In the genomic region with DNA sequence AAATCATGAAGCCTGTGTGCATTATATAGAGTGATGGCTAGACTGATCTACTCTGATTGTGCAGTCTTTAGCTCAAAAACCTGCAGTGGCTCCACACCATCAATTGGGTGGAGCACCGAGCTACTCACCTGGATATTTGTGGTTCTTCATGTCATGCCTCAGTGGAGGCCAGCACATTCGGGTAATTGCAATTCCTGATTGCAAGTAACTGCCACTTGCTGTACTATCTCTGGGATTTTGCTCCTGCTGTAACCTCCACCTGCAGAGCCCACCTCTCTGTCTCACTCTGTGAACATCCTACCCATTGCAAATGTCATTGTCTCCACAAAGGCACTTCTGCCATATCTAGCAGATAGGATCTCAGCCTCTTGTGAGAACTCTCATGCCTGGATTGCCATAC, we compare ENCODE assay signal across 19 cellular contexts. TPM values are rescaled to one million over a fixed set of nuclear protein-coding genes. Genes with fewer than 3 reads are reported as not detected.
A peak's percentile ranks its signal among the peaks of the same experiment; 100 is the strongest.
DNase-seq lines count a peak whose midpoint lies in the region; ATAC-seq and TF ChIP-seq lines count a peak whose summit lies in the region.
"Had no signal": no experiment of that assay in that cellular context is flagged by ENCODE, and none has a peak within 500 bp of the region (broad histone marks: within the 10 kb centered on the region; RNA-seq: fewer than 3 reads in every experiment).

No MANE protein-coding gene starts in this region.

- H4K20me1 ChIP-seq in BLaER1: no peaks in the 10 kb centered on the region
- no peaks in the 10 kb centered on the region for H4K20me1 ChIP-seq in Loucy (ENCODE audit: insufficient read depth, low read length, poor library complexity, severe bottlenecking)

- H3K27me3 ChIP-seq in BLaER1: no peaks in the 10 kb centered on the region
- H3K27me3 ChIP-seq in Loucy (ENCODE audit: insufficient read depth, low read length, poor library complexity, severe bottlenecking): no peaks in the 10 kb centered on the region
- H3K27me3 ChIP-seq in esophagus muscularis mucosa: peaks cover 0 to 29% (median 0%) of the 10 kb centered on the region in 4 donors
- peaks cover 47% of the 10 kb centered on the region for H3K27me3 ChIP-seq in gastroesophageal sphincter

- TF ChIP-seq POLR2A in esophagus muscularis mucosa (IDR thresholded peaks at IDR 0.05; ENCODE audit: low read depth): no peak
- no peak for TF ChIP-seq POLR2A in gastroesophageal sphincter (IDR thresholded peaks at IDR 0.05)

- H3F3A ChIP-seq in Loucy (ENCODE audit: low read depth): peaks cover 11% of the 10 kb centered on the region

- DNase-seq in D341Med (ENCODE audit: low spot score) (peak; percentile 2), esophagus muscularis mucosa (ENCODE audit: extremely low spot score) (peak; percentile 37), NOMO-1 treated with DMSO at 0.1 percent for 48 hours (lab: John Stamatoyannopoulos, UW; ENCODE audit: unreplicated experiment) (no peak)
- DNase-seq: CD8-positive, alpha-beta T cell; GF-D8; HFFc6; NCI-H1105 treated with DMSO at 0.1 percent for 48 hours; NCI-H1930; NCI-H510A treated with DMSO at 0.1 percent for 48 hours; Right ventricle myocardium superior; T-cell had no signal

- intact Hi-C loops in esophagus muscularis mucosa (cut with DNase I): no loop called here

- H3K4me3 ChIP-seq in BLaER1: no peak overlapping the region
- H3K4me3 ChIP-seq in Loucy (ENCODE audit: low read length, poor library complexity, severe bottlenecking): peak overlapping the region; percentile 63
- no peak overlapping the region for H3K4me3 ChIP-seq in esophagus muscularis mucosa
- H3K4me3 ChIP-seq in gastroesophageal sphincter: no peak overlapping the region
- H3K4me3 ChIP-seq: SK-N-MC had no signal

- TF ChIP-seq CTCF in Loucy (conservative IDR thresholded peaks at IDR 0.05; ENCODE audit: low read length): no peak
- no peak for TF ChIP-seq CTCF in esophagus muscularis mucosa (IDR thresholded peaks at IDR 0.05)
- TF ChIP-seq CTCF in gastroesophageal sphincter (IDR thresholded peaks at IDR 0.05): no peak

- H3K4me1 ChIP-seq in BLaER1 (peaks cover 91% of the 10 kb centered on the region), Loucy (ENCODE audit: insufficient read depth, low read length, poor library complexity, severe bottlenecking) (peaks cover 97% of the 10 kb centered on the region), esophagus muscularis mucosa (peaks cover 0 to 8% (median 2%) of the 10 kb centered on the region in 4 donors), gastroesophageal sphincter (no peaks in the 10 kb centered on the region)

- ATAC-seq in HG03460 (IDR thresholded peaks at IDR 0.05; ENCODE audit: unreplicated experiment) (no peak), gastroesophageal sphincter (no peak)
- ATAC-seq: CD8-positive, alpha-beta T cell; T-cell had no signal

- H3K36me3 ChIP-seq in BLaER1: no peaks in the 10 kb centered on the region
- H3K36me3 ChIP-seq in Loucy (ENCODE audit: insufficient read depth, low read length): no peaks in the 10 kb centered on the region
- H3K36me3 ChIP-seq in esophagus muscularis mucosa: no peaks in the 10 kb centered on the region
- no peaks in the 10 kb centered on the region for H3K36me3 ChIP-seq in gastroesophageal sphincter

- H3K27ac ChIP-seq in BLaER1 (peak overlapping the region; percentile 65), esophagus muscularis mucosa (replicated peaks in 1 of 4) (no peak overlapping the region), gastroesophageal sphincter (no peak overlapping the region)
- H3K27ac ChIP-seq: SK-N-MC had no signal

- no peaks in the 10 kb centered on the region for H3K79me2 ChIP-seq in Loucy (ENCODE audit: insufficient read depth, low read length)

- peak overlapping the region; percentile 69 for H3K4me2 ChIP-seq in BLaER1
- peak overlapping the region; percentile 79 for H3K4me2 ChIP-seq in Loucy (ENCODE audit: low read depth, low read length, poor library complexity, severe bottlenecking)

- TF ChIP-seq EP300 in esophagus muscularis mucosa (IDR thresholded peaks at IDR 0.05): no peak
- no peak for TF ChIP-seq EP300 in gastroesophageal sphincter (IDR thresholded peaks at IDR 0.05)

- no CpG with 5 or more reads among the region's 2 CpGs for WGBS in esophagus muscularis mucosa
- 81 to 100% methylated on average over 2 of the region's 2 CpGs for WGBS in gastroesophageal sphincter (ENCODE audit: low coverage in 1 of 2), 2 donors

- H3K9me2 ChIP-seq in Loucy (replicated peaks; ENCODE audit: low read depth, low read length): no peaks in the 10 kb centered on the region

- H3K9me3 ChIP-seq in BLaER1 (no peaks in the 10 kb centered on the region), Loucy (ENCODE audit: insufficient read depth, low read depth, low read length) (no peaks in the 10 kb centered on the region), esophagus muscularis mucosa (no peaks in the 10 kb centered on the region), gastroesophageal sphincter (no peaks in the 10 kb centered on the region)

- H3K9ac ChIP-seq in BLaER1 (no peak overlapping the region), Loucy (ENCODE audit: low read depth, low read length, poor library complexity, severe bottlenecking) (peak overlapping the region; percentile 81)

- no peak overlapping the region for H2AFZ ChIP-seq in Loucy (ENCODE audit: low read length)

RNA-seq across cellular contexts. Expression of gene CCL1, which starts 1.7 kb away (rescaled TPM):
- total RNA-seq in esophagus muscularis mucosa: not detected
- total RNA-seq in gastroesophageal sphincter: not detected
- total RNA-seq: B cell; CD8-positive, alpha-beta T cell; Daoy; H4; Right ventricle myocardium superior; T-cell had no signal

RNA-seq across cellular contexts. Expression of gene CCL13, which starts 8.5 kb away (rescaled TPM):
- total RNA-seq in esophagus muscularis mucosa: 1 to 10 TPM in 2 of 4 donors, under 1 TPM in 1, not detected in 1; 0.78 to 3.6 (median 2.0) TPM
- 1 to 10 TPM in 3 of 4 donors, not detected in 1; 1.7 to 4.3 (median 2.3) TPM for total RNA-seq in gastroesophageal sphincter
- total RNA-seq: B cell; CD8-positive, alpha-beta T cell; Daoy; H4; HFFc6; T-cell had no signal

RNA-seq across cellular contexts. Expression of gene CCL8, which starts 45.5 kb away (rescaled TPM):
- total RNA-seq in esophagus muscularis mucosa (1 to 10 TPM in 1 of 4 donors, not detected in 3; 2.0 TPM), gastroesophageal sphincter (under 1 TPM in 2 of 4 donors, not detected in 2; 0.27 to 0.81 TPM)
- total RNA-seq: B cell; CD8-positive, alpha-beta T cell; Daoy; H4; HFFc6; Right ventricle myocardium superior; T-cell had no signal
